In genomic region chr5:95646226-95646568, GRCh38 we compare ENCODE assay signal across 8 cellular contexts. TPM values are rescaled to one million over a fixed set of nuclear protein-coding genes. Genes with fewer than 3 reads are reported as not detected.
DNase-seq lines count a peak whose midpoint lies in the region; ATAC-seq and TF ChIP-seq lines count a peak whose summit lies in the region.
"Not testable (repeated sequence)": the region's sequence is repeated elsewhere in the genome, so short reads cannot be mapped to it uniquely, and the experiment has no call there.

No MANE protein-coding gene starts in this region.

- H3K36me3 ChIP-seq in DOHH2 (ENCODE audit: control insufficient read depth, low read length); PC-9 (ENCODE audit: low read depth); heart right ventricle; skeletal muscle tissue (ENCODE audit: control insufficient read depth in 3 of 3, insufficient read depth in 3 of 3, low read length in 3 of 3); urinary bladder (ENCODE audit: insufficient read depth): not testable (repeated sequence)

- ATAC-seq in activated T-cell treated with anti-CD3 and anti-CD28 coated beads, Interleukin-2, amount 50 U/mL, for 72 hours (replicated peaks in 1 of 2); central memory CD8-positive, alpha-beta T cell (replicated peaks; ENCODE audit: extremely low read depth, poor library complexity, severe bottlenecking); naive B cell (ENCODE audit: low read depth in 2 of 2): not testable (repeated sequence)
- peak in 1 of 8 donors; percentile 15 for ATAC-seq in heart right ventricle

- not testable (repeated sequence) for H3K27ac ChIP-seq in DOHH2 (ENCODE audit: low read depth, low read length); PC-9
- H3K27ac ChIP-seq in heart right ventricle (peak overlapping the region; percentile 88 to 94 (median 91)), skeletal muscle tissue (ENCODE audit: low read depth, low read length) (peak overlapping the region; percentile 93), urinary bladder (ENCODE audit: low read depth) (peak overlapping the region; percentile 38)

- H3K27ac Mint-ChIP-seq in activated T-cell treated with anti-CD3 and anti-CD28 coated beads, Interleukin-2, amount 50 U/mL, for 72 hours: peak overlapping the region; percentile 70
- H3K27ac Mint-ChIP-seq in central memory CD8-positive, alpha-beta T cell (ENCODE audit: low read depth): not testable (repeated sequence)
- H3K27ac Mint-ChIP-seq in naive B cell: peak overlapping the region in 4 of 6 donors; percentile 83 to 97 (median 96)

- H3K4me3 ChIP-seq in DOHH2 (ENCODE audit: low read length): peak overlapping the region; percentile 75
- peak overlapping the region; percentile 89; the same call in 1 of the 2 replicates for H3K4me3 ChIP-seq in PC-9
- peak overlapping the region in 8 of 10 donors; percentile 44 to 83 (median 62) for H3K4me3 ChIP-seq in heart right ventricle
- H3K4me3 ChIP-seq in skeletal muscle tissue (ENCODE audit: low read length in 3 of 3): peak overlapping the region; percentile 23 to 49 (median 30)
- H3K4me3 ChIP-seq in urinary bladder (ENCODE audit: low read depth, low read length): peak overlapping the region; percentile 47

- H3K4me2 ChIP-seq in DOHH2 (ENCODE audit: low read length) (peak overlapping the region; percentile 71), PC-9 (peak overlapping the region; percentile 99)

- BruUV-seq in PC-9 (replicated peaks; lab: Mats Ljungman, UMichigan): not testable (repeated sequence)

- peak overlapping the region; percentile 99; the same call in 1 of the 2 replicates for H2AFZ ChIP-seq in PC-9

- not testable (repeated sequence) for H3K79me2 ChIP-seq in DOHH2 (ENCODE audit: control insufficient read depth, low read length); PC-9 (ENCODE audit: low read depth)

- H3K9me3 Mint-ChIP-seq in activated T-cell treated with anti-CD3 and anti-CD28 coated beads, Interleukin-2, amount 50 U/mL, for 72 hours; central memory CD8-positive, alpha-beta T cell; naive B cell: not testable (repeated sequence)

- H3K4me1 Mint-ChIP-seq in activated T-cell treated with anti-CD3 and anti-CD28 coated beads, Interleukin-2, amount 50 U/mL, for 72 hours (ENCODE audit: low read depth): peaks cover 29% of the 10 kb centered on the region
- not testable (repeated sequence) for H3K4me1 Mint-ChIP-seq in central memory CD8-positive, alpha-beta T cell
- H3K4me1 Mint-ChIP-seq in naive B cell: peaks cover 6 to 18% (median 8%) of the 10 kb centered on the region in 3 donors

- CTCF ChIA-PET in PC-9 (lab: Charles Lee): interaction anchor here (0.6 kb wide), 1 partner anchor 197 kb away, joined by 5 read pairs; no protein-coding TSS in a partner anchor

- H3F3A ChIP-seq in DOHH2 (ENCODE audit: control insufficient read depth, insufficient read depth): not testable (repeated sequence)
- peaks cover 29% of the 10 kb centered on the region for H3F3A ChIP-seq in PC-9 (ENCODE audit: insufficient read depth, low read depth)

- TF ChIP-seq CTCF in DOHH2 (IDR thresholded peaks at IDR 0.05; ENCODE audit: low read depth, low read length, poor library complexity, severe bottlenecking); PC-9 (conservative IDR thresholded peaks at IDR 0.05); heart right ventricle (IDR thresholded peaks at IDR 0.05): not testable (repeated sequence)

- not testable (repeated sequence) for H3K27me3 Mint-ChIP-seq in activated T-cell treated with anti-CD3 and anti-CD28 coated beads, Interleukin-2, amount 50 U/mL, for 72 hours (ENCODE audit: low read depth); central memory CD8-positive, alpha-beta T cell; naive B cell

- H3K9me3 ChIP-seq in DOHH2 (ENCODE audit: control insufficient read depth, insufficient read depth, low read length); PC-9 (ENCODE audit: insufficient read depth, low read depth); heart right ventricle; skeletal muscle tissue (ENCODE audit: control insufficient read depth in 3 of 3, low read length in 3 of 3): not testable (repeated sequence)

- H3K36me3 Mint-ChIP-seq in activated T-cell treated with anti-CD3 and anti-CD28 coated beads, Interleukin-2, amount 50 U/mL, for 72 hours (ENCODE audit: insufficient read depth in 2 of 2); central memory CD8-positive, alpha-beta T cell (ENCODE audit: insufficient read depth); naive B cell: not testable (repeated sequence)

- H3K27me3 ChIP-seq in DOHH2 (ENCODE audit: control insufficient read depth, low read length); PC-9 (ENCODE audit: insufficient read depth, low read depth); heart right ventricle; skeletal muscle tissue (ENCODE audit: control insufficient read depth in 3 of 3, insufficient read depth in 3 of 3, low read length in 3 of 3): not testable (repeated sequence)

- WGBS in heart right ventricle, 2 donors: 85 to 87% methylated on average over 17 of the region's 17 CpGs
- WGBS in urinary bladder: 77% methylated on average over 17 of the region's 17 CpGs

- intact Hi-C loops in PC-9 (cut with micrococcal nuclease; ENCODE audit: unreplicated experiment) (loop anchor here (2.0 to 10.0 kb wide), 5 partner anchors 67 to 1531 kb away; partner anchors contain the start of genes ARSK, ELL2, RHOBTB3 and SKIC3), heart right ventricle (cut with DNase I) (loop anchor here in 8 of 10 donors (5.0 to 10.0 kb wide), 6 partner anchors 86 to 689 kb away; partner anchors contain the start of genes RHOBTB3 (in 3 of the 8) and ELL2 (in 1 of the 8))

- H3K9ac ChIP-seq in skeletal muscle tissue (ENCODE audit: low read depth in 1 of 3, low read length in 3 of 3): not testable (repeated sequence)

- H3K4me1 ChIP-seq in DOHH2 (ENCODE audit: control insufficient read depth, low read length): peaks cover 30% of the 10 kb centered on the region
- H3K4me1 ChIP-seq in PC-9 (replicated peaks; ENCODE audit: insufficient read depth): peaks cover 16% of the 10 kb centered on the region
- H3K4me1 ChIP-seq in heart right ventricle: peaks cover 0 to 17% (median 9%) of the 10 kb centered on the region in 9 donors
- H3K4me1 ChIP-seq in skeletal muscle tissue (ENCODE audit: control insufficient read depth in 3 of 3, insufficient read depth in 3 of 3, low read length in 3 of 3): peaks cover 4 to 15% (median 4%) of the 10 kb centered on the region in 3 donors
- not testable (repeated sequence) for H3K4me1 ChIP-seq in urinary bladder (ENCODE audit: insufficient read depth)

- not testable (repeated sequence) for H3K9me2 ChIP-seq in DOHH2 (replicated peaks; ENCODE audit: control insufficient read depth, low read length); PC-9 (ENCODE audit: insufficient read depth)

- POLR2A ChIA-PET in PC-9 (lab: Charles Lee; ENCODE audit: unreplicated experiment): interaction anchor here (0.5 to 0.8 kb wide), 3 partner anchors 27 to 271 kb away, joined by 3 to 5 read pairs (median 4); no protein-coding TSS in a partner anchor

- peak overlapping the region; percentile 81 to 86 for H3K4me3 Mint-ChIP-seq in activated T-cell treated with anti-CD3 and anti-CD28 coated beads, Interleukin-2, amount 50 U/mL, for 72 hours
- peak overlapping the region; percentile 80 for H3K4me3 Mint-ChIP-seq in central memory CD8-positive, alpha-beta T cell
- H3K4me3 Mint-ChIP-seq in naive B cell: peak overlapping the region; percentile 80 to 94 (median 92)

- H4K20me1 ChIP-seq in DOHH2 (ENCODE audit: control insufficient read depth, insufficient read depth, low read depth, low read length); PC-9 (ENCODE audit: insufficient read depth): not testable (repeated sequence)

- not testable (repeated sequence) for DNase-seq in PC-9; activated T-cell treated with anti-CD3 and anti-CD28 coated beads, Interleukin-2, amount 50 U/mL, for 72 hours; central memory CD8-positive, alpha-beta T cell (ENCODE audit: low spot score in 2 of 2); naive B cell
- DNase-seq in heart right ventricle: peak in 1 of 2 donors; percentile 20

RNA-seq across cellular contexts. Expression of gene RFESD, which starts 0.4 kb away (rescaled TPM):
- total RNA-seq in PC-9 (2021): 4.6 and 5.0 TPM in 2 replicates
- total RNA-seq in activated T-cell treated with anti-CD3 and anti-CD28 coated beads, Interleukin-2, amount 50 U/mL, for 72 hours: 1 to 10 TPM; 4.0 to 4.8 TPM
- 1 to 10 TPM; 2.4 to 5.3 (median 3.8) TPM for total RNA-seq in heart right ventricle
- 1 to 10 TPM; 4.0 to 4.6 TPM for polyA plus RNA-seq in heart right ventricle
- polyA plus RNA-seq in naive B cell (ENCODE audit: low read depth in 6 of 6): 1 to 10 TPM in 5 of 6 donors, not detected in 1; 3.9 to 5.9 (median 5.5) TPM
- 3.1 TPM for total RNA-seq in skeletal muscle tissue
- total RNA-seq in urinary bladder: 7.6 TPM
- 3.7 TPM for polyA plus RNA-seq in urinary bladder

RNA-seq across cellular contexts. Expression of gene GPR150, which starts 26.3 kb away (rescaled TPM):
- total RNA-seq in PC-9 (2021) (0.17 TPM in 1 of 2 replicates, not detected in the other), heart right ventricle (under 1 TPM in 2 of 10 donors, not detected in 8; 0.10 to 0.12 TPM), skeletal muscle tissue (under 0.01 TPM), urinary bladder (not detected)
- total RNA-seq in activated T-cell treated with anti-CD3 and anti-CD28 coated beads, Interleukin-2, amount 50 U/mL, for 72 hours: 1 to 10 TPM; 1.1 to 1.7 TPM
- polyA plus RNA-seq in heart right ventricle (under 1 TPM; 0.01 to 0.15 TPM), naive B cell (ENCODE audit: low read depth in 6 of 6) (under 1 TPM in 5 of 6 donors, not detected in 1; 0.33 to 0.71 (median 0.61) TPM), urinary bladder (0.73 TPM)

RNA-seq across cellular contexts. Expression of gene SPATA9, which starts 36.6 kb away (rescaled TPM):
- 0.55 TPM in 1 of 2 replicates, not detected in the other for total RNA-seq in PC-9 (2021)
- total RNA-seq in activated T-cell treated with anti-CD3 and anti-CD28 coated beads, Interleukin-2, amount 50 U/mL, for 72 hours: under 1 TPM in 1 of 2 donors, not detected in 1; 0.36 TPM
- total RNA-seq in heart right ventricle: not detected
- under 1 TPM; 0.13 to 0.59 TPM for polyA plus RNA-seq in heart right ventricle
- not detected for polyA plus RNA-seq in naive B cell (ENCODE audit: low read depth in 6 of 6)
- total RNA-seq in skeletal muscle tissue: 1.0 TPM
- 2.1 TPM for total RNA-seq in urinary bladder
- 0.29 TPM for polyA plus RNA-seq in urinary bladder

Comparison
In these comparisons a context has a peak if more than half of its experiments do, and no peak if none do; other contexts are left out.
1. H3K4me3 ChIP-seq: peak in every context shown above with its lines; median percentile 89 in PC-9; 75 in DOHH2; 62 in heart right ventricle; 47 in urinary bladder; 30 in skeletal muscle tissue.